ENCODE assay signal across 8 cellular contexts in genomic region chr1:42777860-42778259, GRCh38. TPM values are rescaled to one million over a fixed set of nuclear protein-coding genes. Genes with fewer than 3 reads are reported as not detected.
DNase-seq lines count a peak whose midpoint lies in the region; ATAC-seq lines count a peak whose summit lies in the region.

No MANE protein-coding gene starts in this region.

- H3K9me3 Mint-ChIP-seq in naive thymus-derived CD8-positive, alpha-beta T cell: no peaks in the 10 kb centered on the region

- H3K27ac Mint-ChIP-seq in naive thymus-derived CD8-positive, alpha-beta T cell: peak overlapping the region in 3 of 10 donors; percentile 10 to 63 (median 50)

- H3K4me1 Mint-ChIP-seq in naive thymus-derived CD8-positive, alpha-beta T cell: peaks cover 6 to 23% (median 16%) of the 10 kb centered on the region in 4 donors

- ATAC-seq in naive thymus-derived CD8-positive, alpha-beta T cell: peak; percentile 47 to 54
- ATAC-seq in GM21367 (IDR thresholded peaks at IDR 0.05; ENCODE audit: unreplicated experiment) (no peak), HG03469 (IDR thresholded peaks at IDR 0.05; ENCODE audit: unreplicated experiment) (no peak)

- DNase-seq in NCI-H1417 (lab: John Stamatoyannopoulos, UW) (peak in 2 of 3 experiments; percentile 4 to 54), NCI-H1417 treated with DMSO at 0.1 percent for 48 hours (lab: John Stamatoyannopoulos, UW) (no peak), HUDEP-2 (lab: John Stamatoyannopoulos, UW; ENCODE audit: unreplicated experiment in 76 of 76) (peak in 41 of 76 experiments; percentile 4 to 60 (median 35)), SKM-1 treated with dmso at 0.1 percent for 144 hours (lab: John Stamatoyannopoulos, UW; ENCODE audit: unreplicated experiment) (peak; percentile 20), epidermal melanocyte (ENCODE audit: insufficient read length, low spot score) (peak; percentile 30)
- peak in 4 of 10 donors; percentile 22 to 65 (median 36) for DNase-seq in naive thymus-derived CD8-positive, alpha-beta T cell

- H3K4me3 Mint-ChIP-seq in naive thymus-derived CD8-positive, alpha-beta T cell: no peak overlapping the region

- POLR2A ChIA-PET in naive thymus-derived CD8-positive, alpha-beta T cell (lab: Charles Lee): interaction anchor here (0.5 to 1.4 kb wide), 4 partner anchors 9 to 298 kb away, joined by 3 to 5 read pairs (median 4); partner anchors contain the start of genes C1orf50 and P3H1

- peaks cover 0 to 88% (median 6%) of the 10 kb centered on the region in 3 donors for H3K36me3 Mint-ChIP-seq in naive thymus-derived CD8-positive, alpha-beta T cell

- H3K27me3 Mint-ChIP-seq in naive thymus-derived CD8-positive, alpha-beta T cell: no peaks in the 10 kb centered on the region

RNA-seq across cellular contexts. Expression of gene TMEM269, which starts 6.9 kb away (rescaled TPM):
- 1 to 10 TPM in 1 of 2 experiments, under 1 TPM in 1; 0.49 to 1.0 TPM for total RNA-seq in naive thymus-derived CD8-positive, alpha-beta T cell
- under 1 TPM in 1 of 3 donors, not detected in 2; 0.06 TPM for polyA plus RNA-seq in naive thymus-derived CD8-positive, alpha-beta T cell

RNA-seq across cellular contexts. Expression of gene C1orf50, which starts 10.8 kb away (rescaled TPM):
- 10 to 100 TPM; 22.4 to 25.1 TPM for total RNA-seq in naive thymus-derived CD8-positive, alpha-beta T cell
- polyA plus RNA-seq in naive thymus-derived CD8-positive, alpha-beta T cell: 1 to 10 TPM; 2.6 to 3.2 (median 3.1) TPM

RNA-seq across cellular contexts. Expression of gene P3H1, which starts 11.0 kb away (rescaled TPM):
- total RNA-seq in naive thymus-derived CD8-positive, alpha-beta T cell: 10 to 100 TPM; 48.4 to 55.2 TPM
- polyA plus RNA-seq in naive thymus-derived CD8-positive, alpha-beta T cell: 10 to 100 TPM in 1 of 3 donors, 1 to 10 TPM in 2; 4.3 to 11.1 (median 6.9) TPM

RNA-seq across cellular contexts. Expression of gene CLDN19, which starts 37.8 kb away (rescaled TPM):
- not detected for total RNA-seq in naive thymus-derived CD8-positive, alpha-beta T cell
- polyA plus RNA-seq in naive thymus-derived CD8-positive, alpha-beta T cell: not detected

RNA-seq across cellular contexts. Expression of gene ERMAP, which starts 39.1 kb away (rescaled TPM):
- 1 to 10 TPM; 7.4 to 9.4 TPM for total RNA-seq in naive thymus-derived CD8-positive, alpha-beta T cell
- polyA plus RNA-seq in naive thymus-derived CD8-positive, alpha-beta T cell: 1 to 10 TPM; 1.1 to 2.9 (median 2.7) TPM

Comparison
In these comparisons a context has a peak if more than half of its experiments do, and no peak if none do; other contexts are left out.
1. ATAC-seq: peak in naive thymus-derived CD8-positive, alpha-beta T cell (2 of 2); none in GM21367 (single experiment) and HG03469 (single experiment).